12 cellular contexts compared by ENCODE assay signal in genomic region chr11:333616-334263, GRCh38. TPM values are rescaled to one million over a fixed set of nuclear protein-coding genes. Genes with fewer than 3 reads are reported as not detected.
"Had no signal": no experiment of that assay in that cellular context is flagged by ENCODE, and none has a peak within 500 bp of the region (broad histone marks: within the 10 kb centered on the region; RNA-seq: fewer than 3 reads in every experiment).

No MANE protein-coding gene starts in this region.

RNA-seq across cellular contexts. Expression of gene IFITM5, which starts 34.4 kb away (rescaled TPM):
- total RNA-seq: activated B cell treated with CpG ODN at 0.5 μM for 24 hours; activated CD4-positive, alpha-beta T cell treated with anti-CD3 and anti-CD28 coated beads, Interleukin-2, amount 10 ng/mL, durations not matched to agents 24 days and 14 days; activated T-helper 17 cell treated with anti-CD3 and anti-CD28 coated beads, Interleukin-2, amount 50 U/mL, for 72 hours; adrenal gland; dermis blood vessel endothelial cell; esophagus mucosa; glomerular endothelial cell; kidney; left ventricle myocardium superior; omental fat pad; T-helper 17 cell; transverse colon had no signal
- polyA plus RNA-seq: adrenal gland had no signal

RNA-seq across cellular contexts. Expression of gene B4GALNT4, which starts 35.6 kb away (rescaled TPM):
- total RNA-seq: activated B cell treated with CpG ODN at 0.5 μM for 24 hours had no signal
